In genomic region chr5:168314735-168315411, GRCh38 we compare ENCODE assay signal across 10 cellular contexts. TPM values are rescaled to one million over a fixed set of nuclear protein-coding genes. Genes with fewer than 3 reads are reported as not detected.
DNase-seq lines count a peak whose midpoint lies in the region; ATAC-seq and TF ChIP-seq lines count a peak whose summit lies in the region.
"Had no signal": no experiment of that assay in that cellular context is flagged by ENCODE, and none has a peak within 500 bp of the region (broad histone marks: within the 10 kb centered on the region; RNA-seq: fewer than 3 reads in every experiment).

No MANE protein-coding gene starts in this region.

- peaks cover 14% of the 10 kb centered on the region for H3K36me3 ChIP-seq in RWPE2 (ENCODE audit: low read depth)

- ATAC-seq in RWPE2 (ENCODE audit: low read depth) (peak; percentile 95), GM21723 (IDR thresholded peaks at IDR 0.05; ENCODE audit: unreplicated experiment) (no peak), GM18511 (IDR thresholded peaks at IDR 0.05; ENCODE audit: unreplicated experiment) (no peak), GM18861 (IDR thresholded peaks at IDR 0.05; ENCODE audit: unreplicated experiment) (no peak), HG02973 (IDR thresholded peaks at IDR 0.05; ENCODE audit: unreplicated experiment) (no peak)

- TF ChIP-seq CTCF in RWPE2 (IDR thresholded peaks at IDR 0.05; ENCODE audit: poor library complexity, severe bottlenecking) (peak; percentile 43), foreskin fibroblast (IDR thresholded peaks at IDR 0.05; ENCODE audit: low read depth, low read length) (no peak)

- intact Hi-C loops in posterior vena cava (cut with DNase I) = no loop called here

- H3K4me3 ChIP-seq in RWPE2 (ENCODE audit: severe bottlenecking) = no peak overlapping the region
- H3K4me3 ChIP-seq in foreskin fibroblast (ENCODE audit: low read depth in 1 of 2, low read length in 2 of 2) = no peak overlapping the region

- peaks cover 62% of the 10 kb centered on the region for H3K4me1 ChIP-seq in RWPE2 (ENCODE audit: insufficient read depth, poor library complexity, severe bottlenecking)

- DNase-seq in GM03348 (ENCODE audit: low spot score) (peak; percentile 85), RWPE2 (ENCODE audit: low spot score) (peak; percentile 100), foreskin fibroblast (peak; percentile 90), posterior vena cava (ENCODE audit: low spot score) (peak; percentile 61)
- DNase-seq: NCI-H526 treated with DMSO at 0.1 percent for 48 hours; stimulated activated CD4-positive, alpha-beta T cell treated with anti-CD3 and anti-CD28 coated beads, Interleukin-4, amount 100 ng/mL, for 1 hour had no signal

- peak overlapping the region; percentile 96 for H3K27ac ChIP-seq in RWPE2 (ENCODE audit: poor library complexity, severe bottlenecking)

- no peaks in the 10 kb centered on the region for H3K27me3 ChIP-seq in RWPE2 (ENCODE audit: insufficient read depth, poor library complexity, severe bottlenecking)

- H3K9me3 ChIP-seq in RWPE2 (ENCODE audit: severe bottlenecking) = no peaks in the 10 kb centered on the region

RNA-seq across cellular contexts. Expression of gene WWC1, which starts 23.4 kb away (rescaled TPM):
- total RNA-seq in posterior vena cava = under 1 TPM; 0.33 to 0.97 TPM
